Comparison of ENCODE assay signal across 32 cellular contexts in the genomic region with DNA sequence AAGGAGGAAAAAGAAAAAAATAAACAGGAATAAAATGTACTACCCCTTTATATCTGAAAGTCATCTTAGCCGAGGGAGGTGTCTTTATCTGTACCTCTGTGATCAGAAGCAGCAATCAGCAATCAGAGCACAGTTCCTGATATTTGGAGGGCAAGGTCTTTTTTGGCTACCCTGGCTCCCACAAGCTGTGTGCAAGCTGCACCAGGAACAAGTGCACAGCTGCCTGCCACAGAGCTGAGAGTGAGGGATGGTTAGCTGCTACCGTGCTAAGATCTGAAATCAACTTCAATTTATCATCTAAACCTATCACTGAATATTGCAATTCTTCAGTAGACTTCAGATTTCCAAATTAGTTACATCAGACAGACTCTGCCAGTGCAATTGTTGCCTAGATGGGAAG.
"Had no signal": no experiment of that assay in that cellular context is flagged by ENCODE, and none has a peak within 500 bp of the region (broad histone marks: within the 10 kb centered on the region; RNA-seq: fewer than 3 reads in every experiment).

No MANE protein-coding gene starts in this region.

- H3K27me3 ChIP-seq: ascending aorta, breast epithelium, cardiac muscle cell, colonic mucosa, esophagus squamous epithelium, gastroesophageal sphincter, heart right ventricle had no signal

- H3K4me1 ChIP-seq: ascending aorta, breast epithelium, colonic mucosa, esophagus squamous epithelium, gastroesophageal sphincter, heart right ventricle had no signal

- H3K9me3 ChIP-seq: ascending aorta, colonic mucosa, esophagus squamous epithelium, gastroesophageal sphincter had no signal

- H3K4me3 ChIP-seq: ascending aorta, breast epithelium, cardiac muscle cell, colonic mucosa, esophagus squamous epithelium, gastroesophageal sphincter, heart right ventricle had no signal

- H3K9me3 Mint-ChIP-seq: activated CD4-positive, alpha-beta T cell treated with anti-CD3 and anti-CD28 coated beads, Interleukin-2, amount 10 ng/mL, durations not matched to agents 24 days and 14 days; activated naive CD8-positive, alpha-beta T cell treated with anti-CD3 and anti-CD28 coated beads, Interleukin-2, amount 10 ng/mL, durations not matched to agents 7 days and 5 days; activated T-cell treated with anti-CD3 and anti-CD28 coated beads, Interleukin-2, amount 50 U/mL, for 24 hours; T-helper 2 cell treated with Interferon-gamma antibody and Interleukin-4, amounts not matched to agents 5 μg/mL and 100 μg/mL, for 36 hours had no signal

- H3K36me3 Mint-ChIP-seq: activated CD4-positive, alpha-beta memory T cell treated with anti-CD3 and anti-CD28 coated beads for 36 hours; activated naive CD4-positive, alpha-beta T cell treated with anti-CD3 and anti-CD28 coated beads, Interleukin-2, amount 10 ng/mL, durations not matched to agents 7 days and 5 days; activated naive CD4-positive, alpha-beta T cell treated with anti-CD3 and anti-CD28 coated beads, Interleukin-2, amount 50 U/mL, for 72 hours; activated naive CD8-positive, alpha-beta T cell treated with anti-CD3 and anti-CD28 coated beads, Interleukin-2, amount 10 ng/mL, durations not matched to agents 7 days and 5 days; brain had no signal

- H3K4me1 Mint-ChIP-seq: activated CD4-positive, alpha-beta T cell treated with anti-CD3 and anti-CD28 coated beads for 36 hours; activated CD4-positive, alpha-beta T cell treated with anti-CD3 and anti-CD28 coated beads, Interleukin-2, amount 10 ng/mL, durations not matched to agents 24 days and 14 days; activated naive CD4-positive, alpha-beta T cell treated with anti-CD3 and anti-CD28 coated beads, Interleukin-2, amount 10 ng/mL, durations not matched to agents 7 days and 5 days; activated naive CD8-positive, alpha-beta T cell treated with anti-CD3 and anti-CD28 coated beads, Interleukin-2, amount 10 ng/mL, durations not matched to agents 7 days and 5 days; brain; T-helper 17 cell had no signal

- H3K27me3 Mint-ChIP-seq: activated CD4-positive, alpha-beta memory T cell treated with anti-CD3 and anti-CD28 coated beads for 36 hours; activated CD4-positive, alpha-beta T cell treated with anti-CD3 and anti-CD28 coated beads for 36 hours; activated CD4-positive, alpha-beta T cell treated with anti-CD3 and anti-CD28 coated beads, Interleukin-2, amount 10 ng/mL, durations not matched to agents 24 days and 14 days; activated naive CD4-positive, alpha-beta T cell treated with anti-CD3 and anti-CD28 coated beads, Interleukin-2, amount 10 ng/mL, durations not matched to agents 7 days and 5 days; activated naive CD8-positive, alpha-beta T cell treated with anti-CD3 and anti-CD28 coated beads, Interleukin-2, amount 10 ng/mL, durations not matched to agents 7 days and 5 days; activated T-cell treated with anti-CD3 and anti-CD28 coated beads, Interleukin-2, amount 50 U/mL, for 24 hours; brain; T-helper 17 cell had no signal

- H3K36me3 ChIP-seq: ascending aorta, breast epithelium, cardiac muscle cell, colonic mucosa, esophagus squamous epithelium, gastroesophageal sphincter, heart right ventricle, WERI-Rb-1 had no signal

- DNase-seq: activated CD4-positive, alpha-beta memory T cell treated with anti-CD3 and anti-CD28 coated beads for 36 hours; activated CD4-positive, alpha-beta T cell treated with anti-CD3 and anti-CD28 coated beads for 36 hours; activated CD4-positive, alpha-beta T cell treated with anti-CD3 and anti-CD28 coated beads, Interleukin-2, amount 10 ng/mL, durations not matched to agents 24 days and 14 days; activated CD4-positive, CD25-positive, alpha-beta regulatory T cell; activated CD4-positive, CD25-positive, alpha-beta regulatory T cell treated with anti-CD3 and anti-CD28 coated beads, Interleukin-2, amount 50 U/mL, for 72 hours; activated CD8-positive, alpha-beta memory T cell treated with anti-CD3 and anti-CD28 coated beads, Interleukin-2, amount 50 U/mL, for 48 hours; activated gamma-delta T cell; activated naive CD4-positive, alpha-beta T cell; activated naive CD4-positive, alpha-beta T cell treated with anti-CD3 and anti-CD28 coated beads, Interleukin-2, amount 10 ng/mL, durations not matched to agents 7 days and 5 days; activated naive CD8-positive, alpha-beta T cell treated with anti-CD3 and anti-CD28 coated beads, Interleukin-2, amount 10 ng/mL, durations not matched to agents 7 days and 5 days; activated T-cell treated with anti-CD3 and anti-CD28 coated beads for 4 hours; activated T-cell treated with anti-CD3 and anti-CD28 coated beads, Interleukin-2, amount 50 U/mL, for 24 hours; activated T-cell treated with anti-CD3 and anti-CD28 coated beads, Interleukin-2, amount 50 U/mL, for 72 hours; central memory CD4-positive, alpha-beta T cell; cerebellar nuclear complex; colonic mucosa; effector CD8-positive, alpha-beta T cell; erythroblast; esophagus squamous epithelium; foreskin melanocyte; heart right ventricle; T-helper 1 cell; T-helper 17 cell; T1000; WERI-Rb-1 had no signal

- H3K27ac ChIP-seq: ascending aorta, breast epithelium, cardiac muscle cell, colonic mucosa, esophagus squamous epithelium, gastroesophageal sphincter, heart right ventricle, WERI-Rb-1 had no signal

- H3K27ac Mint-ChIP-seq: activated CD4-positive, alpha-beta memory T cell treated with anti-CD3 and anti-CD28 coated beads for 36 hours; activated CD4-positive, alpha-beta T cell treated with anti-CD3 and anti-CD28 coated beads for 36 hours; activated CD4-positive, alpha-beta T cell treated with anti-CD3 and anti-CD28 coated beads, Interleukin-2, amount 10 ng/mL, durations not matched to agents 24 days and 14 days; activated naive CD4-positive, alpha-beta T cell treated with anti-CD3 and anti-CD28 coated beads, Interleukin-2, amount 10 ng/mL, durations not matched to agents 7 days and 5 days; activated naive CD4-positive, alpha-beta T cell treated with anti-CD3 and anti-CD28 coated beads, Interleukin-2, amount 50 U/mL, for 72 hours; activated naive CD8-positive, alpha-beta T cell treated with anti-CD3 and anti-CD28 coated beads, Interleukin-2, amount 10 ng/mL, durations not matched to agents 7 days and 5 days; activated T-cell treated with anti-CD3 and anti-CD28 coated beads, Interleukin-2, amount 50 U/mL, for 24 hours; activated T-cell treated with anti-CD3 and anti-CD28 coated beads, Interleukin-2, amount 50 U/mL, for 72 hours; brain; T-helper 17 cell; T-helper 2 cell treated with Interferon-gamma antibody and Interleukin-4, amounts not matched to agents 5 μg/mL and 100 μg/mL, for 36 hours had no signal

- H3K4me3 Mint-ChIP-seq: activated CD4-positive, alpha-beta memory T cell treated with anti-CD3 and anti-CD28 coated beads for 36 hours; activated CD4-positive, alpha-beta T cell treated with anti-CD3 and anti-CD28 coated beads for 36 hours; activated CD4-positive, alpha-beta T cell treated with anti-CD3 and anti-CD28 coated beads, Interleukin-2, amount 10 ng/mL, durations not matched to agents 24 days and 14 days; activated naive CD4-positive, alpha-beta T cell treated with anti-CD3 and anti-CD28 coated beads, Interleukin-2, amount 10 ng/mL, durations not matched to agents 7 days and 5 days; activated naive CD8-positive, alpha-beta T cell treated with anti-CD3 and anti-CD28 coated beads, Interleukin-2, amount 10 ng/mL, durations not matched to agents 7 days and 5 days; activated T-cell treated with anti-CD3 and anti-CD28 coated beads, Interleukin-2, amount 50 U/mL, for 24 hours; activated T-cell treated with anti-CD3 and anti-CD28 coated beads, Interleukin-2, amount 50 U/mL, for 72 hours; brain; T-helper 17 cell; T-helper 2 cell treated with Interferon-gamma antibody and Interleukin-4, amounts not matched to agents 5 μg/mL and 100 μg/mL, for 36 hours had no signal

- ATAC-seq: activated CD4-positive, alpha-beta T cell treated with anti-CD3 and anti-CD28 coated beads for 36 hours; activated naive CD4-positive, alpha-beta T cell treated with anti-CD3 and anti-CD28 coated beads, Interleukin-2, amount 50 U/mL, for 72 hours; activated T-cell treated with anti-CD3 and anti-CD28 coated beads, Interleukin-2, amount 50 U/mL, for 72 hours; gastroesophageal sphincter; heart right ventricle; T-helper 17 cell had no signal
